Comparison of ENCODE assay signal across 8 cellular contexts in the genomic region with DNA sequence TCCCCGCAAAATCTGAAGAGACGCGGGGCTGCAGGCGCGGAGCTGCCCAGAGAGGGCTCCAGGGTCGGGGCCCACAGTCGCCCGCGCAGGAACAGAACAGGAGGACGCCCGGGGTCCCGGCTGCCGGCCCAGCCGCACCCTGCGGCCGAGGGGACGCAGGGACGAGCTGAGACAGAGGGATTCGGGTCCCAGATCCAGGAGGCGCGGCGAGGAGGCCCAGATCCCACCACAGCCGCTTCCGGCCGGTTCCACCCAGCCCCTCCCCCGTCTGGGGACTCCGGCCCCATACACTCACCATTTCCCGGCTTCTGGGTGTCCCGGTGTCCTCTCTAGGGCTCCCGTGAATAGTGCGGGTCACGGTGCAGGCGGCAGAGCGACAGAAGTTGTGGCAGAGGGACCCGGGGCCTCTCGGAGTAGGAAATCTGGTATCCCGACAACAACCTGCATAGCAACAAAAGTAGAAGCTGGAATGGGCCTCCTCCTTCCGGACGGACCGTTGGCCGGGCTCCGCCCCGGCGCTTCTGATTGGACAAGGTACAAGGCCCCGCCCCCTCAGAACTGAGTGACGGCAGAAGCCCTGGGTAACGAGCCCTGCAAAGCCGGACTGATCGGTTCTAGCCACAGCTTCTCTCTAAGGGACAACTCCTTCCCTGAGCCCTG. TPM values are rescaled to one million over a fixed set of nuclear protein-coding genes. Genes with fewer than 3 reads are reported as not detected.
DNase-seq lines count a peak whose midpoint lies in the region; ATAC-seq and TF ChIP-seq lines count a peak whose summit lies in the region.

A gene (minus strand): TSS at position 466 of the 660 bp plus-strand sequence. CDS start 168 bp downstream, at position 298.

- peak; percentile 41 for TF ChIP-seq POLR2A in GM10847 (IDR thresholded peaks at IDR 0.05; ENCODE audit: extremely low read depth, insufficient read length)

- peak within 1 kb of the TSS; percentile 91 to 93 (median 91) for H3K4me3 Mint-ChIP-seq in T-cell
- H3K4me3 Mint-ChIP-seq in progenitor cell of endocrine pancreas (ENCODE audit: low read depth), result peak within 1 kb of the TSS; percentile 97

- H3K27me3 Mint-ChIP-seq in T-cell (no peaks in the 10 kb centered on the region), progenitor cell of endocrine pancreas (no peaks in the 10 kb centered on the region)

- TF ChIP-seq CTCF in progenitor cell of endocrine pancreas (IDR thresholded peaks at IDR 0.05; ENCODE audit: unreplicated experiment), result no peak

- peaks cover 20% of the 10 kb centered on the region for H3K36me3 Mint-ChIP-seq in T-cell
- peaks cover 57% of the 10 kb centered on the region for H3K36me3 Mint-ChIP-seq in progenitor cell of endocrine pancreas (ENCODE audit: insufficient read depth)

- H3K9me3 Mint-ChIP-seq in T-cell (no peaks in the 10 kb centered on the region), progenitor cell of endocrine pancreas (ENCODE audit: low read depth) (peaks cover 19% of the 10 kb centered on the region)

- peak; percentile 81 for DNase-seq in NCI-H1417 treated with DMSO at 0.1 percent for 48 hours (lab: John Stamatoyannopoulos, UW)
- peak; percentile 62 to 89 (median 78) for DNase-seq in T-cell
- DNase-seq in amniotic stem cell (lab: John Stamatoyannopoulos, UW), result peak; percentile 94
- peak; percentile 97 for DNase-seq in left ventricle myocardium superior
- peak; percentile 94 for DNase-seq in progenitor cell of endocrine pancreas (ENCODE audit: low spot score, unreplicated experiment)
- DNase-seq in ureter (ENCODE audit: low spot score), result peak; percentile 98

- peaks cover 36 to 37% (median 36%) of the 10 kb centered on the region in 3 donors for H3K4me1 Mint-ChIP-seq in T-cell
- peaks cover 18% of the 10 kb centered on the region for H3K4me1 Mint-ChIP-seq in progenitor cell of endocrine pancreas (ENCODE audit: low read depth)

- ATAC-seq in HG02642 (IDR thresholded peaks at IDR 0.05; ENCODE audit: poor library complexity, unreplicated experiment) (peak; percentile 94), T-cell (replicated peaks in 1 of 4) (peak; percentile 90 to 96 (median 94)), left ventricle myocardium superior (peak; percentile 99)

- CTCF ChIA-PET in T-cell (lab: Charles Lee), result interaction anchor here in 1 of 2 donors (0.6 to 2.2 kb wide), 10 partner anchors 23 to 342 kb away, joined by 3 to 19 read pairs (median 6); a partner anchor contains a TSS

- intact Hi-C loops in left ventricle myocardium superior (cut with micrococcal nuclease), result loop anchor here (10.0 kb wide), 1 partner anchor 255 kb away; a partner anchor contains a TSS

- POLR2A ChIA-PET in T-cell (lab: Charles Lee), result no interaction called here

- H3K27ac Mint-ChIP-seq in T-cell (peak within 1 kb of the TSS; percentile 41 to 63), progenitor cell of endocrine pancreas (peak within 1 kb of the TSS; percentile 100)

RNA-seq across cellular contexts. Expression of the gene that starts here (rescaled TPM):
- total RNA-seq in T-cell (1 to 10 TPM in 4 of 5 donors, not detected in 1; 2.2 to 8.8 (median 6.0) TPM), left ventricle myocardium superior (1.8 TPM), progenitor cell of endocrine pancreas (9.9 and 12.1 TPM in 2 replicates), ureter (2.6 TPM)

Comparison
In these comparisons a context has a peak if more than half of its experiments do, and no peak if none do; other contexts are left out.
1. Peak in every context shown above with its lines: DNase-seq and ATAC-seq.